In genomic region chr15:96160269-96160668, GRCh38 we compare ENCODE assay signal across 16 cellular contexts.
A peak's percentile ranks its signal among the peaks of the same experiment; 100 is the strongest.
DNase-seq lines count a peak whose midpoint lies in the region; ATAC-seq, FAIRE-seq and TF ChIP-seq lines count a peak whose summit lies in the region.
"Had no signal": no experiment of that assay in that cellular context is flagged by ENCODE, and none has a peak within 500 bp of the region (broad histone marks: within the 10 kb centered on the region; RNA-seq: fewer than 3 reads in every experiment).

No MANE protein-coding gene starts in this region.

- WGBS in pancreas, 2 donors: 7 to 12% methylated on average over 8 of the region's 8 CpGs

- no peaks in the 10 kb centered on the region for H3K36me3 Mint-ChIP-seq in activated CD4-positive, alpha-beta T cell treated with anti-CD3 and anti-CD28 coated beads, Interleukin-2, amount 10 ng/mL, durations not matched to agents 24 days and 14 days (ENCODE audit: low read depth)
- H3K36me3 Mint-ChIP-seq: naive thymus-derived CD4-positive, alpha-beta T cell had no signal

- DNase-seq in NCI-H2196 (lab: John Stamatoyannopoulos, UW; ENCODE audit: unreplicated experiment) (peak; percentile 20), NCI-H2196 treated with DMSO at 0.1 percent for 48 hours (lab: John Stamatoyannopoulos, UW; ENCODE audit: unreplicated experiment) (no peak), foreskin fibroblast (peak; percentile 56 to 83), pancreas (peak in 3 of 6 donors; percentile 45 to 59 (median 48)), midbrain (lab: John Stamatoyannopoulos, UW) (no peak)
- DNase-seq in stimulated activated CD4-positive, alpha-beta T cell treated with anti-CD3 and anti-CD28 coated beads, Interleukin-12 subunit alpha, Interleukin-12 subunit beta, amount 100 ng/mL, for 4 hours: no peak
- no peak for DNase-seq in activated CD4-positive, alpha-beta T cell treated with anti-CD3 and anti-CD28 coated beads, Interleukin-2, amount 10 ng/mL, durations not matched to agents 24 days and 14 days
- DNase-seq: activated CD4-positive, alpha-beta T cell treated with anti-CD3 and anti-CD28 coated beads, Interleukin-2, amount 10 ng/mL, durations not matched to agents 7 days and 5 days; Calu3; hippocampal formation; naive thymus-derived CD4-positive, alpha-beta T cell; NCI-H1694 had no signal

- H3K27ac ChIP-seq in pancreas: peak overlapping the region in 3 of 4 donors; percentile 1 to 55 (median 45)

- H3K9me3 Mint-ChIP-seq in activated CD4-positive, alpha-beta T cell treated with anti-CD3 and anti-CD28 coated beads, Interleukin-2, amount 10 ng/mL, durations not matched to agents 24 days and 14 days: no peaks in the 10 kb centered on the region
- H3K9me3 Mint-ChIP-seq: activated CD4-positive, alpha-beta T cell treated with anti-CD3 and anti-CD28 coated beads, Interleukin-2, amount 10 ng/mL, durations not matched to agents 7 days and 5 days; activated T-helper 2 cell treated with anti-CD3 and anti-CD28 coated beads, Interferon-gamma antibody, Interleukin-2, Interleukin-4, amounts not matched to agents 10 μg/mL and 5 μg/mL and 100 μg/mL, durations not matched to agents 14 hours and 24 hours and 36 hours; GM23338 had no signal

- H3K4me1 Mint-ChIP-seq in activated CD4-positive, alpha-beta T cell treated with anti-CD3 and anti-CD28 coated beads, Interleukin-2, amount 10 ng/mL, durations not matched to agents 24 days and 14 days: no peaks in the 10 kb centered on the region
- H3K4me1 Mint-ChIP-seq: activated CD4-positive, alpha-beta T cell treated with anti-CD3 and anti-CD28 coated beads, Interleukin-2, amount 10 ng/mL, durations not matched to agents 7 days and 5 days; naive thymus-derived CD4-positive, alpha-beta T cell had no signal

- peaks cover 2% of the 10 kb centered on the region for H3K27me3 Mint-ChIP-seq in activated CD4-positive, alpha-beta T cell treated with anti-CD3 and anti-CD28 coated beads, Interleukin-2, amount 10 ng/mL, durations not matched to agents 24 days and 14 days
- H3K27me3 Mint-ChIP-seq: activated CD4-positive, alpha-beta T cell treated with anti-CD3 and anti-CD28 coated beads, Interleukin-2, amount 10 ng/mL, durations not matched to agents 7 days and 5 days had no signal

- no peaks in the 10 kb centered on the region for H3K27me3 ChIP-seq in pancreas

- H3K27ac Mint-ChIP-seq in activated CD4-positive, alpha-beta T cell treated with anti-CD3 and anti-CD28 coated beads, Interleukin-2, amount 10 ng/mL, durations not matched to agents 24 days and 14 days: no peak overlapping the region
- H3K27ac Mint-ChIP-seq: activated CD4-positive, alpha-beta T cell treated with anti-CD3 and anti-CD28 coated beads, Interleukin-2, amount 10 ng/mL, durations not matched to agents 7 days and 5 days; activated T-helper 2 cell treated with anti-CD3 and anti-CD28 coated beads, Interferon-gamma antibody, Interleukin-2, Interleukin-4, amounts not matched to agents 10 μg/mL and 5 μg/mL and 100 μg/mL, durations not matched to agents 14 hours and 24 hours and 36 hours; GM23338; naive thymus-derived CD4-positive, alpha-beta T cell had no signal

- no peak overlapping the region for H3K4me3 Mint-ChIP-seq in activated CD4-positive, alpha-beta T cell treated with anti-CD3 and anti-CD28 coated beads, Interleukin-2, amount 10 ng/mL, durations not matched to agents 24 days and 14 days
- H3K4me3 Mint-ChIP-seq: activated CD4-positive, alpha-beta T cell treated with anti-CD3 and anti-CD28 coated beads, Interleukin-2, amount 10 ng/mL, durations not matched to agents 7 days and 5 days; GM23338; naive thymus-derived CD4-positive, alpha-beta T cell had no signal

- no peaks in the 10 kb centered on the region for H3K9me3 ChIP-seq in pancreas

- intact Hi-C loops in pancreas (cut with DNase I): no loop called here
- intact Hi-C loops in activated CD4-positive, alpha-beta T cell treated with anti-CD3 and anti-CD28 coated beads, Interleukin-2, amount 10 ng/mL, durations not matched to agents 24 days and 14 days (cut with micrococcal nuclease): no loop called here

- H3K36me3 ChIP-seq in pancreas: no peaks in the 10 kb centered on the region

- no peak for FAIRE-seq in pancreas (lab: Jason Lieb, UNC)
- FAIRE-seq: A204.1 had no signal

- no peak overlapping the region for H3K4me3 ChIP-seq in foreskin fibroblast (ENCODE audit: low read depth in 1 of 2, low read length in 2 of 2)
- no peak overlapping the region for H3K4me3 ChIP-seq in pancreas
- H3K4me3 ChIP-seq: GM23338 had no signal

- peaks cover 17 to 25% (median 17%) of the 10 kb centered on the region in 3 donors for H3K4me1 ChIP-seq in pancreas

- TF ChIP-seq CTCF in foreskin fibroblast (IDR thresholded peaks at IDR 0.05; ENCODE audit: low read depth, low read length): no peak
- TF ChIP-seq CTCF in pancreas (IDR thresholded peaks at IDR 0.05): no peak

- ATAC-seq in pancreas: peak; percentile 31 to 60 (median 48)
- ATAC-seq in GM21717 (IDR thresholded peaks at IDR 0.05; ENCODE audit: unreplicated experiment): no peak
- ATAC-seq: GM23338; naive thymus-derived CD4-positive, alpha-beta T cell had no signal

Comparison
In these comparisons a context has a peak if more than half of its experiments do, and no peak if none do; other contexts are left out.
1. DNase-seq: peak in NCI-H2196 (single experiment) and foreskin fibroblast (2 of 2); none in NCI-H2196 treated with DMSO at 0.1 percent for 48 hours (single experiment), stimulated activated CD4-positive, alpha-beta T cell treated with anti-CD3 and anti-CD28 coated beads, Interleukin-12 subunit alpha, Interleukin-12 subunit beta, amount 100 ng/mL, for 4 hours (single experiment), midbrain (single experiment) and activated CD4-positive, alpha-beta T cell treated with anti-CD3 and anti-CD28 coated beads, Interleukin-2, amount 10 ng/mL, durations not matched to agents 24 days and 14 days (single experiment).